13 cellular contexts compared by ENCODE assay signal in the genomic region with DNA sequence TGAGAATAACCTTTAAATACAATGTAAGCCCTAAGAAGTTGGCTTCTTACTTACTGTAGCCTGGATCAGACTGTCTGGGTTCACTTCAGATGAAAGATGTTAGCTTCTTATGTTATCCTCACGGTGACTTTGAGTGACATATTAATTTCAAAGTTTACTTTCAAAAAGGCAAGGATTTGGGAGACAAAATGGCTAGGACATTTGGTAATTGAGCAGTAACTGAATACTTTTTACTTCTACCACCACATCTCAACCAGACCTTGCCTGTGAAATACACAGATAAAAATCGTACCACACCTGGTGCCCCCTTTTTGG.
"Had no signal": no experiment of that assay in that cellular context is flagged by ENCODE, and none has a peak within 500 bp of the region (broad histone marks: within the 10 kb centered on the region; RNA-seq: fewer than 3 reads in every experiment).

No MANE protein-coding gene starts in this region.

- H3K27me3 ChIP-seq: ascending aorta, vagina had no signal

- H3K36me3 ChIP-seq: ascending aorta, breast epithelium, gastroesophageal sphincter, pancreas, tibial artery, vagina had no signal

- H3K9me3 ChIP-seq: ascending aorta, breast epithelium, gastroesophageal sphincter, pancreas, tibial artery, vagina had no signal

- H3K4me3 ChIP-seq: ascending aorta, breast epithelium, gastroesophageal sphincter, lung, pancreas, tibial artery, vagina had no signal

- H3K4me1 ChIP-seq: ascending aorta, breast epithelium, gastroesophageal sphincter, pancreas, vagina had no signal

- ATAC-seq: gastroesophageal sphincter had no signal

- H3K9me3 Mint-ChIP-seq: activated naive CD4-positive, alpha-beta T cell treated with anti-CD3 and anti-CD28 coated beads, Interleukin-2, amount 10 ng/mL, durations not matched to agents 7 days and 5 days; activated T-cell treated with anti-CD3 and anti-CD28 coated beads, Interleukin-2, amount 50 U/mL, for 24 hours; naive B cell; stimulated activated memory B cell treated with anti-CD40 and anti-IgM and Interleukin-4, amounts not matched to agents 10 μg/mL and 1 μg/mL and 100 μg/mL, for 72 hours had no signal

- H3K4me3 Mint-ChIP-seq: activated naive CD4-positive, alpha-beta T cell treated with anti-CD3 and anti-CD28 coated beads, Interleukin-2, amount 10 ng/mL, durations not matched to agents 7 days and 5 days; activated T-cell treated with anti-CD3 and anti-CD28 coated beads, Interleukin-2, amount 50 U/mL, for 24 hours; naive B cell; stimulated activated memory B cell treated with anti-CD40 and anti-IgM and Interleukin-4, amounts not matched to agents 10 μg/mL and 1 μg/mL and 100 μg/mL, for 72 hours had no signal

- DNase-seq: cerebellar nuclear complex, retina had no signal

- H3K4me1 Mint-ChIP-seq: activated naive CD4-positive, alpha-beta T cell treated with anti-CD3 and anti-CD28 coated beads, Interleukin-2, amount 10 ng/mL, durations not matched to agents 7 days and 5 days; naive B cell; stimulated activated memory B cell treated with anti-CD40 and anti-IgM and Interleukin-4, amounts not matched to agents 10 μg/mL and 1 μg/mL and 100 μg/mL, for 72 hours had no signal

- H3K27ac ChIP-seq: ascending aorta, breast epithelium, gastroesophageal sphincter, pancreas, tibial artery, vagina had no signal

- H3K27ac Mint-ChIP-seq: activated naive CD4-positive, alpha-beta T cell treated with anti-CD3 and anti-CD28 coated beads, Interleukin-2, amount 10 ng/mL, durations not matched to agents 7 days and 5 days; activated T-cell treated with anti-CD3 and anti-CD28 coated beads, Interleukin-2, amount 50 U/mL, for 24 hours; stimulated activated memory B cell treated with anti-CD40 and anti-IgM and Interleukin-4, amounts not matched to agents 10 μg/mL and 1 μg/mL and 100 μg/mL, for 72 hours had no signal

- H3K36me3 Mint-ChIP-seq: activated naive CD4-positive, alpha-beta T cell treated with anti-CD3 and anti-CD28 coated beads, Interleukin-2, amount 10 ng/mL, durations not matched to agents 7 days and 5 days; naive B cell; stimulated activated memory B cell treated with anti-CD40 and anti-IgM and Interleukin-4, amounts not matched to agents 10 μg/mL and 1 μg/mL and 100 μg/mL, for 72 hours had no signal
